14 cellular contexts compared by ENCODE assay signal in genomic region chr13:41565221-41565620, GRCh38.
A peak's percentile ranks its signal among the peaks of the same experiment; 100 is the strongest.
DNase-seq lines count a peak whose midpoint lies in the region; ATAC-seq and TF ChIP-seq lines count a peak whose summit lies in the region.
"Had no signal": no experiment of that assay in that cellular context is flagged by ENCODE, and none has a peak within 500 bp of the region (broad histone marks: within the 10 kb centered on the region; RNA-seq: fewer than 3 reads in every experiment).

No MANE protein-coding gene starts in this region.

- peaks cover 40% of the 10 kb centered on the region for H3K36me3 Mint-ChIP-seq in activated T-cell treated with anti-CD3 and anti-CD28 coated beads, Interleukin-2, amount 50 U/mL, for 24 hours (ENCODE audit: low read depth)
- H3K36me3 Mint-ChIP-seq in type B pancreatic cell (no peaks in the 10 kb centered on the region), CD14-positive monocyte (peaks cover 13% of the 10 kb centered on the region in 2 donors)

- peaks cover 12% of the 10 kb centered on the region for H3K4me1 Mint-ChIP-seq in activated T-cell treated with anti-CD3 and anti-CD28 coated beads, Interleukin-2, amount 50 U/mL, for 24 hours (ENCODE audit: low read depth)
- H3K4me1 Mint-ChIP-seq in type B pancreatic cell (ENCODE audit: unreplicated experiment) (peaks cover 45% of the 10 kb centered on the region), CD14-positive monocyte (peaks cover 8% of the 10 kb centered on the region)

- no peak overlapping the region for H3K4me3 Mint-ChIP-seq in activated T-cell treated with anti-CD3 and anti-CD28 coated beads, Interleukin-2, amount 50 U/mL, for 24 hours
- H3K4me3 Mint-ChIP-seq in type B pancreatic cell (peak overlapping the region; percentile 52), CD14-positive monocyte (no peak overlapping the region)

- intact Hi-C loops in CD14-positive monocyte (cut with micrococcal nuclease), result no loop called here

- TF ChIP-seq CTCF in type B pancreatic cell (conservative IDR thresholded peaks at IDR 0.05) (no peak), CD14-positive monocyte (IDR thresholded peaks at IDR 0.05) (no peak)

- no peak for DNase-seq in activated T-cell treated with anti-CD3 and anti-CD28 coated beads, Interleukin-2, amount 50 U/mL, for 24 hours
- DNase-seq in activated T-cell treated with anti-CD3 and anti-CD28 coated beads, Interleukin-2, amount 50 U/mL, for 48 hours, result no peak
- DNase-seq in brain pericyte (ENCODE audit: low read depth, low spot score) (peak; percentile 34), kidney glomerular epithelial cell (lab: John Stamatoyannopoulos, UW) (peak; percentile 98), type B pancreatic cell (ENCODE audit: extremely low spot score, unreplicated experiment) (no peak), NCI-H2196 treated with DMSO at 0.1 percent for 48 hours (lab: John Stamatoyannopoulos, UW; ENCODE audit: unreplicated experiment) (no peak), CD14-positive monocyte (ENCODE audit: low spot score) (no peak)
- DNase-seq: 8988T, activated gamma-delta T cell treated with Interleukin-2 at 50 U/mL for 16 hours, mucosa of descending colon, NCI-H1930, RPMI8226, testis had no signal

- peak overlapping the region; percentile 12 for H3K27ac Mint-ChIP-seq in activated T-cell treated with anti-CD3 and anti-CD28 coated beads, Interleukin-2, amount 50 U/mL, for 24 hours
- peak overlapping the region; percentile 27 for H3K27ac Mint-ChIP-seq in type B pancreatic cell
- no peak overlapping the region for H3K27ac Mint-ChIP-seq in CD14-positive monocyte

- H3K9me3 Mint-ChIP-seq in activated T-cell treated with anti-CD3 and anti-CD28 coated beads, Interleukin-2, amount 50 U/mL, for 24 hours, result no peaks in the 10 kb centered on the region
- H3K9me3 Mint-ChIP-seq in type B pancreatic cell, result no peaks in the 10 kb centered on the region
- no peaks in the 10 kb centered on the region for H3K9me3 Mint-ChIP-seq in CD14-positive monocyte

- H3K27me3 Mint-ChIP-seq in activated T-cell treated with anti-CD3 and anti-CD28 coated beads, Interleukin-2, amount 50 U/mL, for 24 hours, result no peaks in the 10 kb centered on the region
- H3K27me3 Mint-ChIP-seq in type B pancreatic cell (no peaks in the 10 kb centered on the region), CD14-positive monocyte (ENCODE audit: low read depth in 3 of 3) (no peaks in the 10 kb centered on the region)

- ATAC-seq in GM18519 (IDR thresholded peaks at IDR 0.05; ENCODE audit: low FRiP score, unreplicated experiment), result no peak
- ATAC-seq: mucosa of descending colon had no signal

Comparison
In these comparisons a context has a peak if more than half of its experiments do, and no peak if none do; other contexts are left out.
1. DNase-seq: peak in brain pericyte (single experiment) and kidney glomerular epithelial cell (single experiment); none in activated T-cell treated with anti-CD3 and anti-CD28 coated beads, Interleukin-2, amount 50 U/mL, for 24 hours (single experiment), activated T-cell treated with anti-CD3 and anti-CD28 coated beads, Interleukin-2, amount 50 U/mL, for 48 hours (0 of 2), type B pancreatic cell (single experiment), NCI-H2196 treated with DMSO at 0.1 percent for 48 hours (single experiment) and CD14-positive monocyte (single experiment).
2. H3K27ac Mint-ChIP-seq: peak in activated T-cell treated with anti-CD3 and anti-CD28 coated beads, Interleukin-2, amount 50 U/mL, for 24 hours (single experiment) and type B pancreatic cell (single experiment); none in CD14-positive monocyte (0 of 7).